ENCODE assay signal across 1 cellular context in the genomic region with DNA sequence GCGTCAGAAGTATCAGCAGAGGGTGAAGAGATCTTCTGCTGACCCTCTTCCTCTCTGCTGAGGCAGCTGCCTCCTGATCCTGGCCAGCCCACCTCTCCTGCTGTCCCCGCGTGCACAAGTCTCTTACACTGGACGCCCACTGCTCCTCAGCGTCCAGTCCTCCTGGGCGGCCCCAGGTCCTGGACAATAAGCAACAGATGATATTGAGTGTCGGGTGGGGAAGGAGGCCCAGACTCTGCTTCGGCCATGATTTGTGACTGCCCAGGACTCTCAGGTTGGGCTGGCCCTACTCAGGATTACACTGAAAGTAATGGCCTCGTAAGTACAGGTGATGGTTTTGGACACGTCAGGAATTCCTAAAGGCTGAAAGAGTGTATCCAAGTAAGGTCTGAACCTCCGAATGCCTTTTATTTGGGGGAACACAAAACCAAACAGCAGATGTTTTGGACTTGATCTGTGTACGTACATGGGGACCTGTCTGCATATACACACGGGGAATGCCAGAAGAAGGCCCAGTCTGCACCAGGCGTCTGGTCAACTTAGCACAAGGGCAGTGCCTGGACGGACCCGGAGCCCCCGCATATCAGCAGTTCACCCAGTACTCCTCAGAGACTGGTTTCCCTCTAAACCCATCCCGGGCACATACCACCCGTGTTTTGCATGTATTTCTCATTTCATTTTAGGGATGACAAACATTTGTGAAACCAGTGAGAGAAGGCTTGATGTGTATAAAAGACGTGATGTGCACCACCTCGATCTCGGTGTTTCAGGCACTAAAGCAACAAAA.
TF ChIP-seq lines count a peak whose summit lies in the region.

No MANE protein-coding gene starts in this region.

TF ChIP-seq in HCT116, 20 proteins besides CTCF, POLR2A, EP300 and RAD21 (continued from another document):
- TF ChIP-seq, protein P1, sequence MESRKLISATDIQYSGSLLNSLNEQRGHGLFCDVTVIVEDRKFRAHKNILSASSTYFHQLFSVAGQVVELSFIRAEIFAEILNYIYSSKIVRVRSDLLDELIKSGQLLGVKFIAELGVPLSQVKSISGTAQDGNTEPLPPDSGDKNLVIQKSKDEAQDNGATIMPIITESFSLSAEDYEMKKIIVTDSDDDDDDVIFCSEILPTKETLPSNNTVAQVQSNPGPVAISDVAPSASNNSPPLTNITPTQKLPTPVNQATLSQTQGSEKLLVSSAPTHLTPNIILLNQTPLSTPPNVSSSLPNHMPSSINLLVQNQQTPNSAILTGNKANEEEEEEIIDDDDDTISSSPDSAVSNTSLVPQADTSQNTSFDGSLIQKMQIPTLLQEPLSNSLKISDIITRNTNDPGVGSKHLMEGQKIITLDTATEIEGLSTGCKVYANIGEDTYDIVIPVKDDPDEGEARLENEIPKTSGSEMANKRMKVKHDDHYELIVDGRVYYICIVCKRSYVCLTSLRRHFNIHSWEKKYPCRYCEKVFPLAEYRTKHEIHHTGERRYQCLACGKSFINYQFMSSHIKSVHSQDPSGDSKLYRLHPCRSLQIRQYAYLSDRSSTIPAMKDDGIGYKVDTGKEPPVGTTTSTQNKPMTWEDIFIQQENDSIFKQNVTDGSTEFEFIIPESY (IDR thresholded peaks at IDR 0.05; ENCODE audit: extremely low read depth, insufficient replicate concordance, low read length), result no peak
- TF ChIP-seq, protein P2, sequence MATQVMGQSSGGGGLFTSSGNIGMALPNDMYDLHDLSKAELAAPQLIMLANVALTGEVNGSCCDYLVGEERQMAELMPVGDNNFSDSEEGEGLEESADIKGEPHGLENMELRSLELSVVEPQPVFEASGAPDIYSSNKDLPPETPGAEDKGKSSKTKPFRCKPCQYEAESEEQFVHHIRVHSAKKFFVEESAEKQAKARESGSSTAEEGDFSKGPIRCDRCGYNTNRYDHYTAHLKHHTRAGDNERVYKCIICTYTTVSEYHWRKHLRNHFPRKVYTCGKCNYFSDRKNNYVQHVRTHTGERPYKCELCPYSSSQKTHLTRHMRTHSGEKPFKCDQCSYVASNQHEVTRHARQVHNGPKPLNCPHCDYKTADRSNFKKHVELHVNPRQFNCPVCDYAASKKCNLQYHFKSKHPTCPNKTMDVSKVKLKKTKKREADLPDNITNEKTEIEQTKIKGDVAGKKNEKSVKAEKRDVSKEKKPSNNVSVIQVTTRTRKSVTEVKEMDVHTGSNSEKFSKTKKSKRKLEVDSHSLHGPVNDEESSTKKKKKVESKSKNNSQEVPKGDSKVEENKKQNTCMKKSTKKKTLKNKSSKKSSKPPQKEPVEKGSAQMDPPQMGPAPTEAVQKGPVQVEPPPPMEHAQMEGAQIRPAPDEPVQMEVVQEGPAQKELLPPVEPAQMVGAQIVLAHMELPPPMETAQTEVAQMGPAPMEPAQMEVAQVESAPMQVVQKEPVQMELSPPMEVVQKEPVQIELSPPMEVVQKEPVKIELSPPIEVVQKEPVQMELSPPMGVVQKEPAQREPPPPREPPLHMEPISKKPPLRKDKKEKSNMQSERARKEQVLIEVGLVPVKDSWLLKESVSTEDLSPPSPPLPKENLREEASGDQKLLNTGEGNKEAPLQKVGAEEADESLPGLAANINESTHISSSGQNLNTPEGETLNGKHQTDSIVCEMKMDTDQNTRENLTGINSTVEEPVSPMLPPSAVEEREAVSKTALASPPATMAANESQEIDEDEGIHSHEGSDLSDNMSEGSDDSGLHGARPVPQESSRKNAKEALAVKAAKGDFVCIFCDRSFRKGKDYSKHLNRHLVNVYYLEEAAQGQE (IDR thresholded peaks at IDR 0.05; ENCODE audit: low read depth), result no peak
- TF ChIP-seq JUND (IDR thresholded peaks at IDR 0.05), result no peak
- TF ChIP-seq YY1 (IDR thresholded peaks at IDR 0.05; ENCODE audit: extremely low read depth, insufficient replicate concordance, low read depth, low read length), result no peak
- no peak for TF ChIP-seq POLR2AphosphoS5 (IDR thresholded peaks at IDR 0.05; ENCODE audit: low read depth, low read length)
- TF ChIP-seq TCF7L2 (IDR thresholded peaks at IDR 0.05; ENCODE audit: borderline replicate concordance, extremely low read depth, insufficient read depth, insufficient read length), result no peak
- TF ChIP-seq CBX3 (IDR thresholded peaks at IDR 0.05; ENCODE audit: low read depth), result no peak
- TF ChIP-seq, protein P3, sequence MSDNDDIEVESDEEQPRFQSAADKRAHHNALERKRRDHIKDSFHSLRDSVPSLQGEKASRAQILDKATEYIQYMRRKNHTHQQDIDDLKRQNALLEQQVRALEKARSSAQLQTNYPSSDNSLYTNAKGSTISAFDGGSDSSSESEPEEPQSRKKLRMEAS (IDR thresholded peaks at IDR 0.05), result no peak
